ENCODE assay signal across 14 cellular contexts in genomic region chr6:11769244-11769643, GRCh38. TPM values are rescaled to one million over a fixed set of nuclear protein-coding genes. Genes with fewer than 3 reads are reported as not detected.
A peak's percentile ranks its signal among the peaks of the same experiment; 100 is the strongest.
DNase-seq lines count a peak whose midpoint lies in the region; TF ChIP-seq lines count a peak whose summit lies in the region.
"Had no signal": no experiment of that assay in that cellular context is flagged by ENCODE, and none has a peak within 500 bp of the region (broad histone marks: within the 10 kb centered on the region; RNA-seq: fewer than 3 reads in every experiment).

No MANE protein-coding gene starts in this region.

- H3K4me3 ChIP-seq in MG63 (no peak overlapping the region), spleen (no peak overlapping the region)

- no peak overlapping the region for H3K27ac ChIP-seq in spleen
- H3K27ac ChIP-seq: HL-60, neutrophil had no signal

- WGBS in spleen, 5 donors = 80 to 92% (median 88%) methylated on average over 2 of the region's 2 CpGs

- H3K27me3 ChIP-seq in MG63 = no peaks in the 10 kb centered on the region
- no peaks in the 10 kb centered on the region for H3K27me3 ChIP-seq in spleen (replicated peaks in 1 of 7)
- H3K27me3 ChIP-seq: neutrophil had no signal

- in situ Hi-C loops in ACHN (cut with HindIII; ENCODE audit: low pct_ligation_motif_present, low pct_unique_long_range_greater_than_20kb, low sequenced_read_pairs) = no loop called here

- DNase-seq in ACHN (peak; percentile 22), MG63 (peak; percentile 65), chondrocyte (ENCODE audit: low spot score) (no peak), osteocyte (ENCODE audit: extremely low spot score, unreplicated experiment) (no peak), spleen (no peak), NCI-H187 (lab: John Stamatoyannopoulos, UW) (no peak)
- DNase-seq in stimulated activated CD4-positive, alpha-beta T cell treated with anti-CD3 and anti-CD28 coated beads, Interleukin-15, amount 100 ng/mL, for 24 hours = no peak
- DNase-seq in effector CD8-positive, alpha-beta T cell (lab: John Stamatoyannopoulos, UW) = no peak
- DNase-seq: activated CD8-positive, alpha-beta memory T cell treated with anti-CD3 and anti-CD28 coated beads, Interleukin-2, amount 50 U/mL, for 4 hours; central memory CD4-positive, alpha-beta T cell; NCI-H2107 had no signal

- TF ChIP-seq CTCF in chondrocyte (IDR thresholded peaks at IDR 0.05) = no peak
- no peak for TF ChIP-seq CTCF in osteocyte (IDR thresholded peaks at IDR 0.05)
- no peak for TF ChIP-seq CTCF in spleen (IDR thresholded peaks at IDR 0.05 in 8 of 11, conservative IDR thresholded peaks at IDR 0.05 in 3 of 11)

- intact Hi-C loops in spleen (cut with DNase I; ENCODE audit: low total_unique reads) = no loop called here

- H3K4me1 Mint-ChIP-seq in chondrocyte (ENCODE audit: low read depth) (peaks cover 85% of the 10 kb centered on the region), osteocyte (ENCODE audit: unreplicated experiment) (peaks cover 79% of the 10 kb centered on the region)

- H3K4me1 ChIP-seq in spleen = peaks cover 0 to 17% (median 7%) of the 10 kb centered on the region in 6 donors

- H3K27ac Mint-ChIP-seq in chondrocyte (ENCODE audit: unreplicated experiment) = peak overlapping the region; percentile 68
- H3K27ac Mint-ChIP-seq in osteocyte (ENCODE audit: unreplicated experiment) = peak overlapping the region; percentile 71
- H3K27ac Mint-ChIP-seq: activated naive CD8-positive, alpha-beta T cell had no signal

- H3K9me3 Mint-ChIP-seq in chondrocyte (ENCODE audit: low read depth) (no peaks in the 10 kb centered on the region), osteocyte (ENCODE audit: unreplicated experiment) (no peaks in the 10 kb centered on the region)

- H3K9me3 ChIP-seq in MG63 = no peaks in the 10 kb centered on the region
- no peaks in the 10 kb centered on the region for H3K9me3 ChIP-seq in spleen
- H3K9me3 ChIP-seq: neutrophil had no signal

- H3K36me3 ChIP-seq in MG63 = no peaks in the 10 kb centered on the region
- H3K36me3 ChIP-seq in spleen = no peaks in the 10 kb centered on the region
- H3K36me3 ChIP-seq: neutrophil had no signal

- TF ChIP-seq POLR2A in spleen (IDR thresholded peaks at IDR 0.05) = no peak

- H3K4me3 Mint-ChIP-seq in chondrocyte (ENCODE audit: unreplicated experiment) (no peak overlapping the region), osteocyte (ENCODE audit: unreplicated experiment) (no peak overlapping the region)
- H3K4me3 Mint-ChIP-seq: activated naive CD8-positive, alpha-beta T cell had no signal

- H3K27me3 Mint-ChIP-seq in chondrocyte (ENCODE audit: low read depth) = no peaks in the 10 kb centered on the region
- H3K27me3 Mint-ChIP-seq in osteocyte (ENCODE audit: unreplicated experiment) = no peaks in the 10 kb centered on the region
- H3K27me3 Mint-ChIP-seq: activated naive CD8-positive, alpha-beta T cell had no signal

- H3K36me3 Mint-ChIP-seq in chondrocyte (ENCODE audit: low read depth) (no peaks in the 10 kb centered on the region), osteocyte (ENCODE audit: unreplicated experiment) (peaks cover 2% of the 10 kb centered on the region)
- H3K36me3 Mint-ChIP-seq: activated naive CD8-positive, alpha-beta T cell had no signal

RNA-seq across cellular contexts. Expression of gene ADTRP, which starts 9.4 kb away (rescaled TPM):
- 1.5 and 2.1 TPM in 2 replicates for total RNA-seq in MG63 (2014; rRNA removed; shearing (Covaris generic); ENCODE audit: low replicate concordance)
- total RNA-seq in chondrocyte (0.35 to 1.3 TPM (median 0.77 TPM) in 3 replicates), osteocyte (not detected in 2 replicates), spleen (1 to 10 TPM; 1.6 to 7.4 (median 2.5) TPM)
- polyA plus RNA-seq in spleen = 1 to 10 TPM in 2 of 3 donors, under 1 TPM in 1; 1.00 to 2.0 (median 2.0) TPM

Comparison
In these comparisons a context has a peak if more than half of its experiments do, and no peak if none do; other contexts are left out.
1. DNase-seq: peak in ACHN (single experiment) and MG63 (single experiment); none in chondrocyte (single experiment), osteocyte (single experiment), stimulated activated CD4-positive, alpha-beta T cell treated with anti-CD3 and anti-CD28 coated beads, Interleukin-15, amount 100 ng/mL, for 24 hours (single experiment), spleen (single experiment), effector CD8-positive, alpha-beta T cell (single experiment) and NCI-H187 (0 of 2).